Comparison of ENCODE assay signal across 10 cellular contexts in genomic region chr4:154417358-154417673, GRCh38.
DNase-seq lines count a peak whose midpoint lies in the region; ATAC-seq and TF ChIP-seq lines count a peak whose summit lies in the region.
"Had no signal": no experiment of that assay in that cellular context is flagged by ENCODE, and none has a peak within 500 bp of the region (broad histone marks: within the 10 kb centered on the region; RNA-seq: fewer than 3 reads in every experiment).

No MANE protein-coding gene starts in this region.

- H3K4me2 ChIP-seq in mesenchymal stem cell (ENCODE audit: low read length, poor library complexity, severe bottlenecking): peak overlapping the region; percentile 95

- no peak overlapping the region for H2BK12ac ChIP-seq in mesenchymal stem cell (ENCODE audit: low read length in 2 of 2)

- in situ Hi-C loops in astrocyte of the cerebellum (cut with HindIII; ENCODE audit: low sequenced_read_pairs): no loop called here

- H3K4ac ChIP-seq in mesenchymal stem cell (ENCODE audit: low read depth in 1 of 2, low read length in 2 of 2): no peak overlapping the region

- H3K27ac Mint-ChIP-seq in activated naive CD4-positive, alpha-beta T cell treated with anti-CD3 and anti-CD28 coated beads, Interleukin-2, amount 50 U/mL, for 24 hours: no peak overlapping the region

- no peak overlapping the region for H3K23ac ChIP-seq in mesenchymal stem cell (ENCODE audit: low read length in 2 of 2)

- no peak for ATAC-seq in HG02970 (IDR thresholded peaks at IDR 0.05; ENCODE audit: low FRiP score, unreplicated experiment)

- H3K4me3 ChIP-seq in astrocyte of the cerebellum (ENCODE audit: low read depth, low read length) (peak overlapping the region; percentile 42), mesenchymal stem cell (ENCODE audit: insufficient read depth in 1 of 2, low read depth in 1 of 2, low read length in 2 of 2) (peak overlapping the region in 1 of 2 experiments; percentile 80), tibial artery (peak overlapping the region; percentile 41 to 57)

- H3K27me3 Mint-ChIP-seq in activated naive CD4-positive, alpha-beta T cell treated with anti-CD3 and anti-CD28 coated beads, Interleukin-2, amount 50 U/mL, for 24 hours: peaks cover 31% of the 10 kb centered on the region

- H3K4me1 ChIP-seq in mesenchymal stem cell (ENCODE audit: control insufficient read depth, insufficient read depth, low read depth, low read length) (peaks cover 2% of the 10 kb centered on the region), tibial artery (peaks cover 0 to 7% (median 4%) of the 10 kb centered on the region in 4 donors)

- WGBS in mesenchymal stem cell: no CpG with 5 or more reads among the region's 2 CpGs

- no peak overlapping the region for H3K18ac ChIP-seq in mesenchymal stem cell (ENCODE audit: low read depth in 1 of 2, low read length in 2 of 2)

- H3K27me3 ChIP-seq in mesenchymal stem cell (ENCODE audit: control insufficient read depth in 1 of 2, insufficient read depth in 1 of 2, low read length in 2 of 2): peaks cover 0 to 3% of the 10 kb centered on the region in 2 experiments
- H3K27me3 ChIP-seq in tibial artery: no peaks in the 10 kb centered on the region
- H3K27me3 ChIP-seq: adrenal gland had no signal

- H3K14ac ChIP-seq in mesenchymal stem cell (ENCODE audit: low read length in 2 of 2): no peak overlapping the region

- H2BK5ac ChIP-seq in mesenchymal stem cell (ENCODE audit: low read depth, low read length, poor library complexity, severe bottlenecking): no peak overlapping the region

- no peak for DNase-seq in activated naive CD4-positive, alpha-beta T cell treated with anti-CD3 and anti-CD28 coated beads, Interleukin-2, amount 50 U/mL, for 16 hours
- DNase-seq in astrocyte of the cerebellum (ENCODE audit: low read depth) (no peak), mesenchymal stem cell (no peak), tibial artery (no peak), cerebellar cortex (ENCODE audit: low spot score) (no peak), T-helper 2 cell (no peak)
- DNase-seq: T-helper 9 cell had no signal

- H3K4me3 Mint-ChIP-seq in activated naive CD4-positive, alpha-beta T cell treated with anti-CD3 and anti-CD28 coated beads, Interleukin-2, amount 50 U/mL, for 24 hours: peak overlapping the region; percentile 15

- no peaks in the 10 kb centered on the region for H3K79me1 ChIP-seq in mesenchymal stem cell (replicated peaks; ENCODE audit: low read length, poor library complexity, severe bottlenecking)

- no peak overlapping the region for H4K91ac ChIP-seq in mesenchymal stem cell (ENCODE audit: low read length)

- H3K9me3 ChIP-seq in mesenchymal stem cell (ENCODE audit: control insufficient read depth, low read length) (no peaks in the 10 kb centered on the region), tibial artery (no peaks in the 10 kb centered on the region)
- H3K9me3 ChIP-seq: adrenal gland had no signal

- H3K36me3 Mint-ChIP-seq in activated naive CD4-positive, alpha-beta T cell treated with anti-CD3 and anti-CD28 coated beads, Interleukin-2, amount 50 U/mL, for 24 hours: no peaks in the 10 kb centered on the region

- intact Hi-C loops in tibial artery (cut with DNase I; ENCODE audit: low total_unique reads): no loop called here

- H2BK15ac ChIP-seq in mesenchymal stem cell (ENCODE audit: low read depth, poor library complexity, severe bottlenecking): no peak overlapping the region

- H2AFZ ChIP-seq in mesenchymal stem cell (ENCODE audit: low read depth, low read length): no peak overlapping the region

- TF ChIP-seq CTCF in astrocyte of the cerebellum (IDR thresholded peaks at IDR 0.05; ENCODE audit: low read depth, low read length, missing control alignments) (no peak), tibial artery (IDR thresholded peaks at IDR 0.05) (no peak)

- no peaks in the 10 kb centered on the region for H3K36me3 ChIP-seq in mesenchymal stem cell (ENCODE audit: control insufficient read depth in 1 of 2, insufficient read depth in 2 of 2, low read depth in 1 of 2, low read length in 2 of 2)
- H3K36me3 ChIP-seq in tibial artery: no peaks in the 10 kb centered on the region
- H3K36me3 ChIP-seq: adrenal gland had no signal

- no peak overlapping the region for H4K8ac ChIP-seq in mesenchymal stem cell (ENCODE audit: low read length)

- H3K4me1 Mint-ChIP-seq in activated naive CD4-positive, alpha-beta T cell treated with anti-CD3 and anti-CD28 coated beads, Interleukin-2, amount 50 U/mL, for 24 hours: peaks cover 15% of the 10 kb centered on the region

- H2BK120ac ChIP-seq in mesenchymal stem cell (ENCODE audit: low read depth, low read length): no peak overlapping the region

- peak overlapping the region; percentile 80 for H3K9ac ChIP-seq in mesenchymal stem cell (ENCODE audit: low read length)

- H2AK5ac ChIP-seq in mesenchymal stem cell (ENCODE audit: low read length, severe bottlenecking): no peak overlapping the region

- H3K27ac ChIP-seq in mesenchymal stem cell (ENCODE audit: low read length, poor library complexity, severe bottlenecking) (no peak overlapping the region), tibial artery (peak overlapping the region in 1 of 2 donors; percentile 27)

- no peaks in the 10 kb centered on the region for H3K9me3 Mint-ChIP-seq in activated naive CD4-positive, alpha-beta T cell treated with anti-CD3 and anti-CD28 coated beads, Interleukin-2, amount 50 U/mL, for 24 hours
